In genomic region chr13:105255472-105255871, GRCh38 we compare ENCODE assay signal across 21 cellular contexts.
"Had no signal": no experiment of that assay in that cellular context is flagged by ENCODE, and none has a peak within 500 bp of the region (broad histone marks: within the 10 kb centered on the region; RNA-seq: fewer than 3 reads in every experiment).

No MANE protein-coding gene starts in this region.

- H3K9me3 ChIP-seq: neutrophil, right atrium auricular region, right lobe of liver, suprapubic skin, tibial nerve, upper lobe of left lung, vagina had no signal

- H3K27me3 ChIP-seq: neural progenitor cell, neutrophil, right atrium auricular region, right lobe of liver, spleen, suprapubic skin, tibial nerve, upper lobe of left lung, vagina had no signal

- H3K4me3 ChIP-seq: left ventricle myocardium inferior, lung, neural progenitor cell, right atrium auricular region, right lobe of liver, skin epidermis, spleen, suprapubic skin, tibial nerve, upper lobe of left lung, vagina had no signal

- DNase-seq: islet precursor cell; left ventricle myocardium inferior; mesendoderm; naive B cell; natural killer cell; nephron progenitor cell; occipital lobe; right lobe of liver; spleen; stimulated activated CD4-positive, alpha-beta T cell treated with anti-CD3 and anti-CD28 coated beads, Interleukin-4, amount 100 ng/mL, for 24 hours; stimulated activated naive CD4-positive, alpha-beta T cell; upper lobe of left lung had no signal

- H3K36me3 ChIP-seq: left ventricle myocardium inferior, neural progenitor cell, neutrophil, right atrium auricular region, right lobe of liver, spleen, suprapubic skin, tibial nerve, upper lobe of left lung, vagina had no signal

- ATAC-seq: natural killer cell; right lobe of liver; stimulated activated effector memory CD8-positive, alpha-beta T cell treated with anti-CD3 and anti-CD28 coated beads, Interleukin-12 subunit alpha, Interleukin-12 subunit beta, amount 100 ng/mL, for 72 hours had no signal

- H3K27ac ChIP-seq: left ventricle myocardium inferior, neural progenitor cell, neutrophil, right atrium auricular region, right lobe of liver, skin epidermis, spleen, suprapubic skin, tibial nerve, upper lobe of left lung, vagina had no signal

- H3K4me1 ChIP-seq: left ventricle myocardium inferior, neural progenitor cell, right atrium auricular region, right lobe of liver, spleen, suprapubic skin, tibial nerve, upper lobe of left lung, vagina had no signal
